Comparison of ENCODE assay signal across 21 cellular contexts in the genomic region with DNA sequence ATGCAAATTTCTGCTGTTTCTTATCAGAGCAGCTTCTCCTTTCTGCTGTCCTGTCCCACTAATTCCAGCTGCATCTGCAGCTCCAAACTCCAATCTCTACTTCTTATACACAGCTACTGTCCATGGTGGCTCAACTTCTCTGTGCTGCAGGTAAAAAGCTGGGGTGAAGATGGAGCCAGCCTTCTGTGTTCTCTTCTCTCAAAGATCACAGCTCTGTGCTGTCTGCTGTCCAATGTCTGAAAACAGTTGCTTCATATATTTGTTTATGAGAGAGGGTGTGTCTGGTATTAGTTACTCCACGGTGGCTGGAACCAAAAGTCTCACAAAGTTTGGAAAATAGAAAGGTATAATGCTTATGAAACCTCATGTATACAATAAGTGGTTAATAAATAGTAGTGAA.
"Had no signal": no experiment of that assay in that cellular context is flagged by ENCODE, and none has a peak within 500 bp of the region (broad histone marks: within the 10 kb centered on the region; RNA-seq: fewer than 3 reads in every experiment).

No MANE protein-coding gene starts in this region.

- DNase-seq: activated CD4-positive, alpha-beta T cell treated with anti-CD3 and anti-CD28 coated beads for 1 hour; activated CD4-positive, alpha-beta T cell treated with anti-CD3 and anti-CD28 coated beads, Interleukin-2, amount 50 U/mL, for 4 hours; activated gamma-delta T cell treated with Interleukin-2 at 50 U/mL for 16 hours; amniotic stem cell; caudate nucleus; dorsolateral prefrontal cortex; foreskin melanocyte; glutamatergic neuron; kidney; left ventricle myocardium inferior; mucosa of descending colon; naive B cell; stimulated activated naive CD8-positive, alpha-beta T cell treated with anti-CD3 and anti-CD28 coated beads, Interleukin-15, amount 100 ng/mL, for 72 hours; T-helper 2 cell; transverse colon; WERI-Rb-1 had no signal

- H3K4me1 Mint-ChIP-seq: naive B cell; stimulated activated naive CD8-positive, alpha-beta T cell treated with anti-CD3 and anti-CD28 coated beads, Interleukin-15, amount 100 ng/mL, for 72 hours had no signal

- H3K4me1 ChIP-seq: left ventricle myocardium inferior, suprapubic skin, transverse colon had no signal

- H3K9me3 ChIP-seq: mucosa of descending colon, suprapubic skin, transverse colon had no signal

- H3K4me3 Mint-ChIP-seq: naive B cell; neural crest cell; stimulated activated naive CD8-positive, alpha-beta T cell treated with anti-CD3 and anti-CD28 coated beads, Interleukin-15, amount 100 ng/mL, for 72 hours had no signal

- H3K27ac ChIP-seq: dorsolateral prefrontal cortex, epithelial cell of prostate, left ventricle myocardium inferior, suprapubic skin, transverse colon, WERI-Rb-1 had no signal

- ATAC-seq: activated naive CD4-positive, alpha-beta T cell treated with anti-CD3 and anti-CD28 coated beads, Interleukin-2, amount 50 U/mL, for 72 hours; mucosa of descending colon; stimulated activated naive CD8-positive, alpha-beta T cell treated with anti-CD3 and anti-CD28 coated beads, Interleukin-15, amount 100 ng/mL, for 72 hours had no signal

- H3K36me3 Mint-ChIP-seq: activated naive CD4-positive, alpha-beta T cell treated with anti-CD3 and anti-CD28 coated beads, Interleukin-2, amount 50 U/mL, for 72 hours; naive B cell had no signal

- H3K27ac Mint-ChIP-seq: activated naive CD4-positive, alpha-beta T cell treated with anti-CD3 and anti-CD28 coated beads, Interleukin-2, amount 50 U/mL, for 72 hours; progenitor cell of endocrine pancreas; stimulated activated naive CD8-positive, alpha-beta T cell treated with anti-CD3 and anti-CD28 coated beads, Interleukin-15, amount 100 ng/mL, for 72 hours had no signal

- H3K27me3 ChIP-seq: dorsolateral prefrontal cortex, suprapubic skin, transverse colon had no signal

- H3K36me3 ChIP-seq: left ventricle myocardium inferior, suprapubic skin, transverse colon, WERI-Rb-1 had no signal

- H3K4me3 ChIP-seq: dorsolateral prefrontal cortex, left ventricle myocardium inferior, mucosa of descending colon, suprapubic skin, transverse colon had no signal
